ENCODE assay signal across 8 cellular contexts in genomic region chr5:67215592-67216471, GRCh38. TPM values are rescaled to one million over a fixed set of nuclear protein-coding genes. Genes with fewer than 3 reads are reported as not detected.
DNase-seq lines count a peak whose midpoint lies in the region; ATAC-seq and TF ChIP-seq lines count a peak whose summit lies in the region.

No MANE protein-coding gene starts in this region.

- H3K4me3 ChIP-seq in DND-41 (ENCODE audit: low read depth in 1 of 2, low read length in 2 of 2) (peak overlapping the region in 1 of 2 experiments; percentile 44; a peak in 2 of 4 replicates), Loucy (ENCODE audit: low read length, poor library complexity, severe bottlenecking) (peak overlapping the region; percentile 52)

- H3K36me3 ChIP-seq in DND-41 (ENCODE audit: insufficient read depth, low read length) = no peaks in the 10 kb centered on the region
- no peaks in the 10 kb centered on the region for H3K36me3 ChIP-seq in Loucy (ENCODE audit: insufficient read depth, low read length)

- H4K20me1 ChIP-seq in DND-41 (ENCODE audit: insufficient read depth, low read length) (no peaks in the 10 kb centered on the region), Loucy (ENCODE audit: insufficient read depth, low read length, poor library complexity, severe bottlenecking) (no peaks in the 10 kb centered on the region)

- H3K27ac Mint-ChIP-seq in naive B cell = peak overlapping the region; percentile 98 to 100 (median 99)

- H3K9ac ChIP-seq in DND-41 (ENCODE audit: low read depth, low read length) (peak overlapping the region; percentile 55), Loucy (ENCODE audit: low read depth, low read length, poor library complexity, severe bottlenecking) (peak overlapping the region; percentile 38)

- TF ChIP-seq CTCF in DND-41 (IDR thresholded peaks at IDR 0.05; ENCODE audit: borderline replicate concordance, extremely low read depth, low read length, poor library complexity, severe bottlenecking) (peak; percentile 8), Loucy (conservative IDR thresholded peaks at IDR 0.05; ENCODE audit: low read length) (no peak)

- no peaks in the 10 kb centered on the region for H3K9me2 ChIP-seq in Loucy (replicated peaks; ENCODE audit: low read depth, low read length)

- H3K27me3 ChIP-seq in DND-41 (ENCODE audit: insufficient read depth, low read length, poor library complexity) (no peaks in the 10 kb centered on the region), Loucy (ENCODE audit: insufficient read depth, low read length, poor library complexity, severe bottlenecking) (no peaks in the 10 kb centered on the region)

- H3K27ac ChIP-seq in DND-41 (ENCODE audit: low read length) = peak overlapping the region; percentile 85

- peak overlapping the region; percentile 80 for H2AFZ ChIP-seq in DND-41 (ENCODE audit: low read depth, low read length)
- H2AFZ ChIP-seq in Loucy (ENCODE audit: low read length) = peak overlapping the region; percentile 82

- peak; percentile 99 for ATAC-seq in DND-41 (ENCODE audit: insufficient read depth, low read depth)
- ATAC-seq in GM21529 (IDR thresholded peaks at IDR 0.05; ENCODE audit: unreplicated experiment) = peak; percentile 100
- peak; percentile 95 to 97 for ATAC-seq in naive B cell (ENCODE audit: low read depth in 2 of 2)

- peaks cover 6 to 8% of the 10 kb centered on the region in 2 donors for H3K36me3 Mint-ChIP-seq in naive B cell

- DNase-seq in DND-41 (peak; percentile 87), dermis microvascular lymphatic vessel endothelial cell (ENCODE audit: low read depth in 2 of 2) (peak; percentile 91 to 95), naive B cell (peak; percentile 86), HPDE6-E6E7 (ENCODE audit: extremely low spot score) (no peak)
- peak; percentile 41 to 59 for DNase-seq in activated CD4-positive, alpha-beta T cell treated with anti-CD3 and anti-CD28 coated beads for 4 hours
- DNase-seq in stimulated activated naive CD4-positive, alpha-beta T cell treated with Interleukin-2 at 50 U/mL for 16 hours (lab: John Stamatoyannopoulos, UW) = peak; percentile 47

- no peaks in the 10 kb centered on the region for H3K27me3 Mint-ChIP-seq in naive B cell

- peaks cover 59 to 63% (median 59%) of the 10 kb centered on the region in 3 donors for H3K4me1 Mint-ChIP-seq in naive B cell

- H3K4me2 ChIP-seq in DND-41 (ENCODE audit: insufficient read depth, low read length) (peak overlapping the region; percentile 61), Loucy (ENCODE audit: low read depth, low read length, poor library complexity, severe bottlenecking) (peak overlapping the region; percentile 73)

- H3F3A ChIP-seq in Loucy (ENCODE audit: low read depth) = no peaks in the 10 kb centered on the region

- peaks cover 29% of the 10 kb centered on the region for H3K4me1 ChIP-seq in DND-41 (ENCODE audit: insufficient read depth, low read length)
- peaks cover 20% of the 10 kb centered on the region for H3K4me1 ChIP-seq in Loucy (ENCODE audit: insufficient read depth, low read length, poor library complexity, severe bottlenecking)

- no peaks in the 10 kb centered on the region for H3K79me2 ChIP-seq in DND-41 (ENCODE audit: insufficient read depth, low read length)
- no peaks in the 10 kb centered on the region for H3K79me2 ChIP-seq in Loucy (ENCODE audit: insufficient read depth, low read length)

- peak overlapping the region; percentile 26 to 89 (median 79) for H3K4me3 Mint-ChIP-seq in naive B cell

- no peaks in the 10 kb centered on the region for H3K9me3 ChIP-seq in DND-41 (ENCODE audit: insufficient read depth, low read length, severe bottlenecking)
- H3K9me3 ChIP-seq in Loucy (ENCODE audit: insufficient read depth, low read depth, low read length) = no peaks in the 10 kb centered on the region

- H3K9me3 Mint-ChIP-seq in naive B cell = peaks cover 0 to 2% (median 0%) of the 10 kb centered on the region in 7 donors

RNA-seq across cellular contexts. Expression of gene CD180, which starts 19.2 kb away (rescaled TPM):
- under 0.01 TPM in 1 of 2 replicates, not detected in the other for total RNA-seq in dermis microvascular lymphatic vessel endothelial cell
- polyA plus RNA-seq in naive B cell (ENCODE audit: low read depth in 6 of 6) = 100 to 1,000 TPM in 3 of 6 donors, 10 to 100 TPM in 3; 29.6 to 131 (median 91.3) TPM
